In the genomic region with DNA sequence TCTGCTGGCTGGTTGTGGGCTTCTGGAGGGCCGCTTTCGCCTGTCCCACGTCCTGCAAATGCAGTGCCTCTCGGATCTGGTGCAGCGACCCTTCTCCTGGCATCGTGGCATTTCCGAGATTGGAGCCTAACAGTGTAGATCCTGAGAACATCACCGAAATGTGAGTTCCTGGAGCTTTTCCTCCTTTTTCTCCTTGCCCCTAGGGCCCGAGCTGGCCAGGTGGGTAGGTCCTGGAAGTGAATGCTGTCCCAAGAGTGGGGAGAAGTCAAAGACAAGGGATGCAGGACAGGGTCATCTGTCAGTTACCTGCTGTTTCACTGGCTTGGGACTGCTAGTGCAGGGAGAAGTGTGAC, we compare ENCODE assay signal across 1 cellular context.
TF ChIP-seq lines count a peak whose summit lies in the region.

No MANE protein-coding gene starts in this region.

TF ChIP-seq in SK-N-SH treated with all-trans-retinoic acid at 6 μM for 48 hours, 23 proteins besides CTCF, POLR2A, EP300 and RAD21 (continued from another document):
- no peak for TF ChIP-seq BACH2 (CRISPR knock-in tag; IDR thresholded peaks at IDR 0.05; ENCODE audit: borderline replicate concordance)
- TF ChIP-seq ZFP30 (CRISPR knock-in tag; IDR thresholded peaks at IDR 0.05): no peak
- no peak for TF ChIP-seq TOX (CRISPR knock-in tag; IDR thresholded peaks at IDR 0.05; ENCODE audit: borderline replicate concordance)
- TF ChIP-seq, protein P1, sequence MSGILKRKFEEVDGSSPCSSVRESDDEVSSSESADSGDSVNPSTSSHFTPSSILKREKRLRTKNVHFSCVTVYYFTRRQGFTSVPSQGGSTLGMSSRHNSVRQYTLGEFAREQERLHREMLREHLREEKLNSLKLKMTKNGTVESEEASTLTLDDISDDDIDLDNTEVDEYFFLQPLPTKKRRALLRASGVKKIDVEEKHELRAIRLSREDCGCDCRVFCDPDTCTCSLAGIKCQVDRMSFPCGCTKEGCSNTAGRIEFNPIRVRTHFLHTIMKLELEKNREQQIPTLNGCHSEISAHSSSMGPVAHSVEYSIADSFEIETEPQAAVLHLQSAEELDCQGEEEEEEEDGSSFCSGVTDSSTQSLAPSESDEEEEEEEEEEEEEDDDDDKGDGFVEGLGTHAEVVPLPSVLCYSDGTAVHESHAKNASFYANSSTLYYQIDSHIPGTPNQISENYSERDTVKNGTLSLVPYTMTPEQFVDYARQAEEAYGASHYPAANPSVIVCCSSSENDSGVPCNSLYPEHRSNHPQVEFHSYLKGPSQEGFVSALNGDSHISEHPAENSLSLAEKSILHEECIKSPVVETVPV (CRISPR knock-in tag; IDR thresholded peaks at IDR 0.05): no peak
- TF ChIP-seq TCF4 (CRISPR knock-in tag; IDR thresholded peaks at IDR 0.05; ENCODE audit: borderline replicate concordance): no peak
- no peak for TF ChIP-seq ISL1 (CRISPR knock-in tag; IDR thresholded peaks at IDR 0.05)
- TF ChIP-seq, protein P2, sequence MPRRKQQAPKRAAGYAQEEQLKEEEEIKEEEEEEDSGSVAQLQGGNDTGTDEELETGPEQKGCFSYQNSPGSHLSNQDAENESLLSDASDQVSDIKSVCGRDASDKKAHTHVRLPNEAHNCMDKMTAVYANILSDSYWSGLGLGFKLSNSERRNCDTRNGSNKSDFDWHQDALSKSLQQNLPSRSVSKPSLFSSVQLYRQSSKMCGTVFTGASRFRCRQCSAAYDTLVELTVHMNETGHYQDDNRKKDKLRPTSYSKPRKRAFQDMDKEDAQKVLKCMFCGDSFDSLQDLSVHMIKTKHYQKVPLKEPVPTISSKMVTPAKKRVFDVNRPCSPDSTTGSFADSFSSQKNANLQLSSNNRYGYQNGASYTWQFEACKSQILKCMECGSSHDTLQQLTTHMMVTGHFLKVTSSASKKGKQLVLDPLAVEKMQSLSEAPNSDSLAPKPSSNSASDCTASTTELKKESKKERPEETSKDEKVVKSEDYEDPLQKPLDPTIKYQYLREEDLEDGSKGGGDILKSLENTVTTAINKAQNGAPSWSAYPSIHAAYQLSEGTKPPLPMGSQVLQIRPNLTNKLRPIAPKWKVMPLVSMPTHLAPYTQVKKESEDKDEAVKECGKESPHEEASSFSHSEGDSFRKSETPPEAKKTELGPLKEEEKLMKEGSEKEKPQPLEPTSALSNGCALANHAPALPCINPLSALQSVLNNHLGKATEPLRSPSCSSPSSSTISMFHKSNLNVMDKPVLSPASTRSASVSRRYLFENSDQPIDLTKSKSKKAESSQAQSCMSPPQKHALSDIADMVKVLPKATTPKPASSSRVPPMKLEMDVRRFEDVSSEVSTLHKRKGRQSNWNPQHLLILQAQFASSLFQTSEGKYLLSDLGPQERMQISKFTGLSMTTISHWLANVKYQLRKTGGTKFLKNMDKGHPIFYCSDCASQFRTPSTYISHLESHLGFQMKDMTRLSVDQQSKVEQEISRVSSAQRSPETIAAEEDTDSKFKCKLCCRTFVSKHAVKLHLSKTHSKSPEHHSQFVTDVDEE (CRISPR knock-in tag; IDR thresholded peaks at IDR 0.05): no peak
TF ChIP-seq in SK-N-SH treated with all-trans-retinoic acid at 6 μM for 48 hours: peak in this region for 0.
